ENCODE assay signal across 1 cellular context in the genomic region with DNA sequence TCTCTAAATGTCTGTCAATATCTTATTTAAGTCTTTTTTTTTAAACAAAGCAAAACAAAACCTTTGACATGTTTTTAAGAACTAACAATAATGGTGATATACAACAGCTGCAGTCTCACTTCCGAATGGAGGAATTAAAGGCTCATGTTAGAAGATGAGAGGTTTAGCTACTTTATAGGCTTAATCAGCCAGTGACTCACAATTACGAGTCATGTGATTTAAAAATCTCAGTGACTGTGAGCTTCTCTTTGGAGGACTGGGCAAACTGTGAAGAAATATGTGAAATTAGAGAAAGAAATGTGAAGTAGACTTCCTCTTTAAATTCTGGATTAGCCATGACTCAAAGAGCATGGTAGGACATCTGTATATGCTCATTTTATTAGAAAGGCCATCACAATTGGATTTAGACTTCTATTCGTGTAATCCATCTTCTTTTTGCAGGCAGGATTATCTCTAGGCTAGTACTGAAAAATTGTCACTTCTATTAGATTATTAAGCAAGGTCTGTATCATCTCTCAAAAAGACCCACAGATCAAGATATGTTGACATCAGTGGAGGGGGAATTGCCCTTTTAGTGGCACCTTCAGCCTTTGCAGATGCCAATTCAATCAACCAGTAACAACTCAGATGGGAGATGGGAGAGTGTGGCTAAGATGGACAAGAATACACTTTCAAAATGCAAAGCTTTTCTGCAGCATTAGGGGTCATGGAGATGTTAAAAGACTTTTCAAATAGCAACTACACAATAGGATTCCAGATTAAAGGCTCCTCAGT.
TF ChIP-seq lines count a peak whose summit lies in the region.

No MANE protein-coding gene starts in this region.

TF ChIP-seq in GM23338, 12 proteins besides CTCF, POLR2A, EP300 and RAD21 (continued from another document):
- TF ChIP-seq POLR2AphosphoS5 (IDR thresholded peaks at IDR 0.05; ENCODE audit: low read depth) (no peak), EZH2 (IDR thresholded peaks at IDR 0.05; ENCODE audit: low read depth, unreplicated experiment) (no peak), NANOG (IDR thresholded peaks at IDR 0.05; ENCODE audit: borderline replicate concordance) (no peak), JUNB (IDR thresholded peaks at IDR 0.05; ENCODE audit: unreplicated experiment) (no peak), ZNF331 (CRISPR knock-in tag; IDR thresholded peaks at IDR 0.05; ENCODE audit: low read depth) (no peak), ZNF114 (CRISPR knock-in tag; IDR thresholded peaks at IDR 0.05) (no peak), STAT1 (IDR thresholded peaks at IDR 0.05; ENCODE audit: unreplicated experiment) (no peak)
- TF ChIP-seq, protein P1, sequence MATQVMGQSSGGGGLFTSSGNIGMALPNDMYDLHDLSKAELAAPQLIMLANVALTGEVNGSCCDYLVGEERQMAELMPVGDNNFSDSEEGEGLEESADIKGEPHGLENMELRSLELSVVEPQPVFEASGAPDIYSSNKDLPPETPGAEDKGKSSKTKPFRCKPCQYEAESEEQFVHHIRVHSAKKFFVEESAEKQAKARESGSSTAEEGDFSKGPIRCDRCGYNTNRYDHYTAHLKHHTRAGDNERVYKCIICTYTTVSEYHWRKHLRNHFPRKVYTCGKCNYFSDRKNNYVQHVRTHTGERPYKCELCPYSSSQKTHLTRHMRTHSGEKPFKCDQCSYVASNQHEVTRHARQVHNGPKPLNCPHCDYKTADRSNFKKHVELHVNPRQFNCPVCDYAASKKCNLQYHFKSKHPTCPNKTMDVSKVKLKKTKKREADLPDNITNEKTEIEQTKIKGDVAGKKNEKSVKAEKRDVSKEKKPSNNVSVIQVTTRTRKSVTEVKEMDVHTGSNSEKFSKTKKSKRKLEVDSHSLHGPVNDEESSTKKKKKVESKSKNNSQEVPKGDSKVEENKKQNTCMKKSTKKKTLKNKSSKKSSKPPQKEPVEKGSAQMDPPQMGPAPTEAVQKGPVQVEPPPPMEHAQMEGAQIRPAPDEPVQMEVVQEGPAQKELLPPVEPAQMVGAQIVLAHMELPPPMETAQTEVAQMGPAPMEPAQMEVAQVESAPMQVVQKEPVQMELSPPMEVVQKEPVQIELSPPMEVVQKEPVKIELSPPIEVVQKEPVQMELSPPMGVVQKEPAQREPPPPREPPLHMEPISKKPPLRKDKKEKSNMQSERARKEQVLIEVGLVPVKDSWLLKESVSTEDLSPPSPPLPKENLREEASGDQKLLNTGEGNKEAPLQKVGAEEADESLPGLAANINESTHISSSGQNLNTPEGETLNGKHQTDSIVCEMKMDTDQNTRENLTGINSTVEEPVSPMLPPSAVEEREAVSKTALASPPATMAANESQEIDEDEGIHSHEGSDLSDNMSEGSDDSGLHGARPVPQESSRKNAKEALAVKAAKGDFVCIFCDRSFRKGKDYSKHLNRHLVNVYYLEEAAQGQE (IDR thresholded peaks at IDR 0.05; ENCODE audit: unreplicated experiment), result no peak
- TF ChIP-seq, protein P2, sequence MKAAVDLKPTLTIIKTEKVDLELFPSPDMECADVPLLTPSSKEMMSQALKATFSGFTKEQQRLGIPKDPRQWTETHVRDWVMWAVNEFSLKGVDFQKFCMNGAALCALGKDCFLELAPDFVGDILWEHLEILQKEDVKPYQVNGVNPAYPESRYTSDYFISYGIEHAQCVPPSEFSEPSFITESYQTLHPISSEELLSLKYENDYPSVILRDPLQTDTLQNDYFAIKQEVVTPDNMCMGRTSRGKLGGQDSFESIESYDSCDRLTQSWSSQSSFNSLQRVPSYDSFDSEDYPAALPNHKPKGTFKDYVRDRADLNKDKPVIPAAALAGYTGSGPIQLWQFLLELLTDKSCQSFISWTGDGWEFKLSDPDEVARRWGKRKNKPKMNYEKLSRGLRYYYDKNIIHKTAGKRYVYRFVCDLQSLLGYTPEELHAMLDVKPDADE (IDR thresholded peaks at IDR 0.05), result no peak
